ENCODE assay signal across 8 cellular contexts in the genomic region with DNA sequence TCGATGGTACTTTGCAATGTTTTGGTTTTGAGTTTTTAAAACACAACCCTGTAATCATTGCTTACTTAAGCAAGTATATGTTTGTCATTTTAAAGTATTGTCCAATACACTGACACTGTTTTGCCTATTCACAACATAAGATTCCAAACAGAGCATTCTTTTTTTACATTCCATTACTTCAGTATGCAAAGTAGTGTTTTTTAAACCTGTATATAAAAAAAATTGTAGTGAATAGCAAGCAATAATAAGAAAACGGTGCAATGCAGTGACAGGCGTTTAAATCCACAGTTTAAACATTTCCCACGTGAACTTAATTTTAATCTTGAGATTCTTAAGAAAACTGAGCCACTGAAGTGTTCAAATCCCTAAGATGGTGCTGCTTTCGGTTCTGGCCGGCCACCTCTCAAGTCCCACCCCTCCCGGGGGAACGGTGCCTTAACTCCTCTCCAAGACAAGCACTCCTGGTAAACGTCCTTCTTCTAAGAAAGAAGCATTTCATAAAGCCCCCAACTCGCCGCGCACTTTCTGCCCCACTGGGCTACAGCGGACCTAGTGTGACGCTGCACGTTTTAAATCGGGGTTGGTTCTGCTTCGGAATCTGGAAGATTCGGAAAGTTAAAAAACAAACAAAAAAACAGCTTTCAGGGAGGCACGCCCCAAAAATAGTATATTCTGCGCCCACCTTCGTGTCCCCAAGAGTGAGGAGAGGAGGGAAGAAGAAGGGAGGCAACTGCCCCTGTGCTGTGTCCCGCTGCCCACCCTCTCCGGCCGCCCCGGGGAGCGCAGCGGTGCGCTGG. TPM values are rescaled to one million over a fixed set of nuclear protein-coding genes. Genes with fewer than 3 reads are reported as not detected.
DNase-seq lines count a peak whose midpoint lies in the region; ATAC-seq and TF ChIP-seq lines count a peak whose summit lies in the region.

No MANE protein-coding gene starts in this region.

- TF ChIP-seq CTCF in GM10266 (IDR thresholded peaks at IDR 0.05; ENCODE audit: control insufficient read depth, insufficient read depth, low read depth, missing control alignments) (no peak), activated B cell treated with CpG ODN at 0.5 μM for 24 hours (IDR thresholded peaks at IDR 0.05) (no peak)

- H3K27me3 Mint-ChIP-seq in activated B cell treated with CpG ODN at 0.5 μM for 24 hours, result peaks cover 48% of the 10 kb centered on the region

- DNase-seq in GM10266 (ENCODE audit: extremely low spot score) (peak; percentile 28), activated B cell treated with CpG ODN at 0.5 μM for 24 hours (no peak), hepatic stellate cell (ENCODE audit: low spot score) (peak; percentile 16), putamen (ENCODE audit: low spot score) (peak; percentile 7), SIG-M5 treated with dmso at 0.1 percent for 504 hours (lab: John Stamatoyannopoulos, UW; ENCODE audit: unreplicated experiment) (no peak), NCI-H1436 (lab: John Stamatoyannopoulos, UW) (no peak)

- H3K4me1 Mint-ChIP-seq in activated B cell treated with CpG ODN at 0.5 μM for 24 hours, result peaks cover 7% of the 10 kb centered on the region

- H3K4me3 Mint-ChIP-seq in activated B cell treated with CpG ODN at 0.5 μM for 24 hours, result peak overlapping the region; percentile 68

- peaks cover 2% of the 10 kb centered on the region for H3K9me3 Mint-ChIP-seq in activated B cell treated with CpG ODN at 0.5 μM for 24 hours

- intact Hi-C loops in activated B cell treated with CpG ODN at 0.5 μM for 24 hours (cut with micrococcal nuclease), result no loop called here

- H3K36me3 Mint-ChIP-seq in activated B cell treated with CpG ODN at 0.5 μM for 24 hours (ENCODE audit: low read depth), result no peaks in the 10 kb centered on the region

- ATAC-seq in activated B cell treated with CpG ODN at 0.5 μM for 24 hours (ENCODE audit: low read depth) (no peak), HG02623 (IDR thresholded peaks at IDR 0.05; ENCODE audit: unreplicated experiment) (no peak), GM18909 (IDR thresholded peaks at IDR 0.05; ENCODE audit: poor library complexity, unreplicated experiment) (no peak)

- CTCF ChIA-PET in activated B cell treated with CpG ODN at 0.5 μM for 24 hours (lab: Charles Lee), result no interaction called here

- no peak overlapping the region for H3K27ac Mint-ChIP-seq in activated B cell treated with CpG ODN at 0.5 μM for 24 hours

- POLR2A ChIA-PET in activated B cell treated with CpG ODN at 0.5 μM for 24 hours (lab: Charles Lee), result no interaction called here

RNA-seq across cellular contexts. Expression of a gene that starts 2.9 kb away (rescaled TPM):
- not detected in 2 replicates for total RNA-seq in activated B cell treated with CpG ODN at 0.5 μM for 24 hours

Comparison
In these comparisons a context has a peak if more than half of its experiments do, and no peak if none do; other contexts are left out.
1. DNase-seq: peak in GM10266 (single experiment), hepatic stellate cell (single experiment) and putamen (single experiment); none in activated B cell treated with CpG ODN at 0.5 μM for 24 hours (single experiment), SIG-M5 treated with dmso at 0.1 percent for 504 hours (single experiment) and NCI-H1436 (single experiment).